Comparison of ENCODE assay signal across 1 cellular context in the genomic region with DNA sequence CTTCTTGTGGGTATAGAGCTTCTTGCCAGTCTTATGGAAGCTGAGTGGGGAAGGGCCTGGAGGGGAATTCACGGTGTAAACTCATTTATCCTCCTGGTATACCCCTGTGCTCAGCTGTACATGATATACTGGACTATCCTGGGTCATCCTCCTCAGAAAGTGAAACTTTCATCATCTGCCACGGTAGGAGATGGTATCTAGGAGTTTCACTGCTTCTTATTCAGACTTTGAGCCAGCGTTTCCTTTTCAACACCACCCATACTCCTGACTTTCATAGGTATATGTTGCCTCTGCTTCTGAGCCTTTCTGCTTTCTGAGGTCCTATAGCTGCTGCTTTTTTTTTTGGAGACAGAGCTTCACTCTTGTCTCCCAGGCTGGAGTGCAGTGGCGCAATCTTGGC.
TF ChIP-seq lines count a peak whose summit lies in the region.

No MANE protein-coding gene starts in this region.

TF ChIP-seq in GM12878, 131 proteins besides CTCF, POLR2A, EP300 and RAD21:
- TF ChIP-seq NFIC (IDR thresholded peaks at IDR 0.05; ENCODE audit: low read depth, low read length) (peak; percentile 24; the same call in 1 of the 2 replicates), RFX5 (IDR thresholded peaks at IDR 0.05; ENCODE audit: low read depth, low read length) (no peak), BHLHE40 (IDR thresholded peaks at IDR 0.05; ENCODE audit: borderline replicate concordance in 1 of 2, low read depth in 2 of 2, low read length in 1 of 2) (no peak), TCF3 (IDR thresholded peaks at IDR 0.05; ENCODE audit: borderline replicate concordance, insufficient read depth, low read depth, low read length) (no peak), CREM (IDR thresholded peaks at IDR 0.05; ENCODE audit: low read depth) (no peak), TARDBP (IDR thresholded peaks at IDR 0.05; ENCODE audit: borderline replicate concordance) (no peak), HDGF (IDR thresholded peaks at IDR 0.05) (peak; percentile 42; the same call in 1 of the 2 replicates), NBN (IDR thresholded peaks at IDR 0.05) (no peak), EED (IDR thresholded peaks at IDR 0.05; ENCODE audit: low read depth) (0 out of 2 replicates have a peak, but pooled peaks have one; percentile 26), NR2F1 (conservative IDR thresholded peaks at IDR 0.05) (no peak), ETV6 (conservative IDR thresholded peaks at IDR 0.05 in 1 of 2, IDR thresholded peaks at IDR 0.05 in 1 of 2; ENCODE audit: borderline replicate concordance in 1 of 2, low read depth in 1 of 2) (no peak), HDAC6 (IDR thresholded peaks at IDR 0.05; ENCODE audit: unreplicated experiment) (no peak), POLR2AphosphoS2 (IDR thresholded peaks at IDR 0.05; ENCODE audit: low read depth, low read length) (no peak), ZZZ3 (IDR thresholded peaks at IDR 0.05; ENCODE audit: control insufficient read depth, insufficient read length, low read depth) (no peak), IKZF2 (IDR thresholded peaks at IDR 0.05) (no peak), MYC (IDR thresholded peaks at IDR 0.05; ENCODE audit: insufficient read depth, insufficient read length, insufficient replicate concordance, low read length, severe bottlenecking) (no peak)
- TF ChIP-seq, protein P1, sequence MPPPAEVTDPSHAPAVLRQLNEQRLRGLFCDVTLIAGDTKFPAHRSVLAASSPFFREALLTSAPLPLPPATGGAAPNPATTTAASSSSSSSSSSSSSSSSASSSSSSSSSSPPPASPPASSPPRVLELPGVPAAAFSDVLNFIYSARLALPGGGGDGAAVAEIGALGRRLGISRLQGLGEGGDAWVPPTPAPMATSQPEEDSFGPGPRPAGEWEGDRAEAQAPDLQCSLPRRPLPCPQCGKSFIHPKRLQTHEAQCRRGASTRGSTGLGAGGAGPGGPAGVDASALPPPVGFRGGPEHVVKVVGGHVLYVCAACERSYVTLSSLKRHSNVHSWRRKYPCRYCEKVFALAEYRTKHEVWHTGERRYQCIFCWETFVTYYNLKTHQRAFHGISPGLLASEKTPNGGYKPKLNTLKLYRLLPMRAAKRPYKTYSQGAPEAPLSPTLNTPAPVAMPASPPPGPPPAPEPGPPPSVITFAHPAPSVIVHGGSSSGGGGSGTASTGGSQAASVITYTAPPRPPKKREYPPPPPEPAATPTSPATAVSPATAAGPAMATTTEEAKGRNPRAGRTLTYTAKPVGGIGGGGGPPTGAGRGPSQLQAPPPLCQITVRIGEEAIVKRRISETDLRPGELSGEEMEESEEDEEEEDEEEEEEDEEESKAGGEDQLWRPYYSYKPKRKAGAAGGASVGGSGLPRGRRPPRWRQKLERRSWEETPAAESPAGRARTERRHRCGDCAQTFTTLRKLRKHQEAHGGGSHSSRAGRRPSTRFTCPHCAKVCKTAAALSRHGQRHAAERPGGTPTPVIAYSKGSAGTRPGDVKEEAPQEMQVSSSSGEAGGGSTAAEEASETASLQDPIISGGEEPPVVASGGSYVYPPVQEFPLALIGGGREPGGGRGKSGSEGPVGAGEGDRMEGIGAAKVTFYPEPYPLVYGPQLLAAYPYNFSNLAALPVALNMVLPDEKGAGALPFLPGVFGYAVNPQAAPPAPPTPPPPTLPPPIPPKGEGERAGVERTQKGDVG (CRISPR knock-in tag; IDR thresholded peaks at IDR 0.05): no peak
- TF ChIP-seq, protein P2, sequence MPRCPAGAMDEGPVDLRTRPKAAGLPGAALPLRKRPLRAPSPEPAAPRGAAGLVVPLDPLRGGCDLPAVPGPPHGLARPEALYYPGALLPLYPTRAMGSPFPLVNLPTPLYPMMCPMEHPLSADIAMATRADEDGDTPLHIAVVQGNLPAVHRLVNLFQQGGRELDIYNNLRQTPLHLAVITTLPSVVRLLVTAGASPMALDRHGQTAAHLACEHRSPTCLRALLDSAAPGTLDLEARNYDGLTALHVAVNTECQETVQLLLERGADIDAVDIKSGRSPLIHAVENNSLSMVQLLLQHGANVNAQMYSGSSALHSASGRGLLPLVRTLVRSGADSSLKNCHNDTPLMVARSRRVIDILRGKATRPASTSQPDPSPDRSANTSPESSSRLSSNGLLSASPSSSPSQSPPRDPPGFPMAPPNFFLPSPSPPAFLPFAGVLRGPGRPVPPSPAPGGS (IDR thresholded peaks at IDR 0.05; ENCODE audit: borderline replicate concordance, insufficient read depth, low read depth, low read length, poor library complexity, severe bottlenecking): no peak
- TF ChIP-seq, protein P3, sequence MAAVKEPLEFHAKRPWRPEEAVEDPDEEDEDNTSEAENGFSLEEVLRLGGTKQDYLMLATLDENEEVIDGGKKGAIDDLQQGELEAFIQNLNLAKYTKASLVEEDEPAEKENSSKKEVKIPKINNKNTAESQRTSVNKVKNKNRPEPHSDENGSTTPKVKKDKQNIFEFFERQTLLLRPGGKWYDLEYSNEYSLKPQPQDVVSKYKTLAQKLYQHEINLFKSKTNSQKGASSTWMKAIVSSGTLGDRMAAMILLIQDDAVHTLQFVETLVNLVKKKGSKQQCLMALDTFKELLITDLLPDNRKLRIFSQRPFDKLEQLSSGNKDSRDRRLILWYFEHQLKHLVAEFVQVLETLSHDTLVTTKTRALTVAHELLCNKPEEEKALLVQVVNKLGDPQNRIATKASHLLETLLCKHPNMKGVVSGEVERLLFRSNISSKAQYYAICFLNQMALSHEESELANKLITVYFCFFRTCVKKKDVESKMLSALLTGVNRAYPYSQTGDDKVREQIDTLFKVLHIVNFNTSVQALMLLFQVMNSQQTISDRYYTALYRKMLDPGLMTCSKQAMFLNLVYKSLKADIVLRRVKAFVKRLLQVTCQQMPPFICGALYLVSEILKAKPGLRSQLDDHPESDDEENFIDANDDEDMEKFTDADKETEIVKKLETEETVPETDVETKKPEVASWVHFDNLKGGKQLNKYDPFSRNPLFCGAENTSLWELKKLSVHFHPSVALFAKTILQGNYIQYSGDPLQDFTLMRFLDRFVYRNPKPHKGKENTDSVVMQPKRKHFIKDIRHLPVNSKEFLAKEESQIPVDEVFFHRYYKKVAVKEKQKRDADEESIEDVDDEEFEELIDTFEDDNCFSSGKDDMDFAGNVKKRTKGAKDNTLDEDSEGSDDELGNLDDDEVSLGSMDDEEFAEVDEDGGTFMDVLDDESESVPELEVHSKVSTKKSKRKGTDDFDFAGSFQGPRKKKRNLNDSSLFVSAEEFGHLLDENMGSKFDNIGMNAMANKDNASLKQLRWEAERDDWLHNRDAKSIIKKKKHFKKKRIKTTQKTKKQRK (IDR thresholded peaks at IDR 0.05; ENCODE audit: low read depth, low read length): no peak
- TF ChIP-seq, protein P4, sequence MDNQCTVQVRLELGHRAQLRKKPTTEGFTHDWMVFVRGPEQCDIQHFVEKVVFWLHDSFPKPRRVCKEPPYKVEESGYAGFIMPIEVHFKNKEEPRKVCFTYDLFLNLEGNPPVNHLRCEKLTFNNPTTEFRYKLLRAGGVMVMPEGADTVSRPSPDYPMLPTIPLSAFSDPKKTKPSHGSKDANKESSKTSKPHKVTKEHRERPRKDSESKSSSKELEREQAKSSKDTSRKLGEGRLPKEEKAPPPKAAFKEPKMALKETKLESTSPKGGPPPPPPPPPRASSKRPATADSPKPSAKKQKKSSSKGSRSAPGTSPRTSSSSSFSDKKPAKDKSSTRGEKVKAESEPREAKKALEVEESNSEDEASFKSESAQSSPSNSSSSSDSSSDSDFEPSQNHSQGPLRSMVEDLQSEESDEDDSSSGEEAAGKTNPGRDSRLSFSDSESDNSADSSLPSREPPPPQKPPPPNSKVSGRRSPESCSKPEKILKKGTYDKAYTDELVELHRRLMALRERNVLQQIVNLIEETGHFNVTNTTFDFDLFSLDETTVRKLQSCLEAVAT (IDR thresholded peaks at IDR 0.05): no peak
- TF ChIP-seq, protein P5, sequence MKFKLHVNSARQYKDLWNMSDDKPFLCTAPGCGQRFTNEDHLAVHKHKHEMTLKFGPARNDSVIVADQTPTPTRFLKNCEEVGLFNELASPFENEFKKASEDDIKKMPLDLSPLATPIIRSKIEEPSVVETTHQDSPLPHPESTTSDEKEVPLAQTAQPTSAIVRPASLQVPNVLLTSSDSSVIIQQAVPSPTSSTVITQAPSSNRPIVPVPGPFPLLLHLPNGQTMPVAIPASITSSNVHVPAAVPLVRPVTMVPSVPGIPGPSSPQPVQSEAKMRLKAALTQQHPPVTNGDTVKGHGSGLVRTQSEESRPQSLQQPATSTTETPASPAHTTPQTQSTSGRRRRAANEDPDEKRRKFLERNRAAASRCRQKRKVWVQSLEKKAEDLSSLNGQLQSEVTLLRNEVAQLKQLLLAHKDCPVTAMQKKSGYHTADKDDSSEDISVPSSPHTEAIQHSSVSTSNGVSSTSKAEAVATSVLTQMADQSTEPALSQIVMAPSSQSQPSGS (IDR thresholded peaks at IDR 0.05; ENCODE audit: low read length): no peak
